In genomic region chr12:53217049-53217929, GRCh38 we compare ENCODE assay signal across 8 cellular contexts. TPM values are rescaled to one million over a fixed set of nuclear protein-coding genes. Genes with fewer than 3 reads are reported as not detected.
A peak's percentile ranks its signal among the peaks of the same experiment; 100 is the strongest.
DNase-seq lines count a peak whose midpoint lies in the region; ATAC-seq and TF ChIP-seq lines count a peak whose summit lies in the region.

No MANE protein-coding gene starts in this region.

- H4K91ac ChIP-seq in trophoblast cell (ENCODE audit: low read depth, low read length) = no peak overlapping the region

- no peak overlapping the region for H3K23ac ChIP-seq in trophoblast cell (ENCODE audit: low read length)

- peaks cover 10% of the 10 kb centered on the region for H3K79me1 ChIP-seq in trophoblast cell (ENCODE audit: low read length)

- H4K8ac ChIP-seq in trophoblast cell (ENCODE audit: low read depth, low read length) = no peak overlapping the region

- no peak overlapping the region for H2BK120ac ChIP-seq in trophoblast cell (ENCODE audit: insufficient read depth, low read length, poor library complexity)

- no peak overlapping the region for H4K12ac ChIP-seq in trophoblast cell (ENCODE audit: low read depth, low read length)

- H2BK12ac ChIP-seq in trophoblast cell (ENCODE audit: low read length) = peak overlapping the region; percentile 11

- WGBS in esophagus squamous epithelium, 2 donors = 30 to 36% methylated on average over 12 to 13 of the region's 20 CpGs
- no CpG with 5 or more reads among the region's 20 CpGs for WGBS in trophoblast cell (ENCODE audit: extremely low coverage, insufficient coverage, insufficient read length)

- DNase-seq in GF-D8 (lab: John Stamatoyannopoulos, UW) (peak; percentile 64), T-helper 17 cell (no peak), esophagus squamous epithelium (lab: John Stamatoyannopoulos, UW) (no peak), trophoblast cell (peak in 1 of 2 donors; percentile 18), inferior parietal cortex (ENCODE audit: extremely low spot score) (no peak), NCI-H1436 treated with DMSO at 0.1 percent for 48 hours (lab: John Stamatoyannopoulos, UW) (no peak), NCI-H1930 (lab: John Stamatoyannopoulos, UW) (no peak)

- H2AK5ac ChIP-seq in trophoblast cell (ENCODE audit: low read length) = peak overlapping the region; percentile 44

- TF ChIP-seq CTCF in esophagus squamous epithelium (IDR thresholded peaks at IDR 0.05) = no peak

- no peak overlapping the region for H3K18ac ChIP-seq in trophoblast cell (ENCODE audit: low read length)

- intact Hi-C loops in esophagus squamous epithelium (cut with DNase I) = loop anchor here (5.0 kb wide), 1 partner anchor 35 kb away; a partner anchor contains a TSS

- H3K27ac ChIP-seq in esophagus squamous epithelium = peak overlapping the region; percentile 97 to 100 (median 99)
- no peak overlapping the region for H3K27ac ChIP-seq in trophoblast cell (ENCODE audit: low read depth, low read length)

- peak overlapping the region; percentile 19 for H3K14ac ChIP-seq in trophoblast cell (ENCODE audit: low read length)

- H3K4me3 ChIP-seq in esophagus squamous epithelium = peak overlapping the region in 3 of 4 donors; percentile 69 to 82 (median 74)
- H3K4me3 ChIP-seq in trophoblast cell (ENCODE audit: low read depth, low read length) = no peak overlapping the region

- H2AFZ ChIP-seq in trophoblast cell (ENCODE audit: insufficient read depth, low read length, poor library complexity) = no peak overlapping the region

- H2BK5ac ChIP-seq in trophoblast cell (ENCODE audit: low read depth, low read length, poor library complexity) = no peak overlapping the region

- H3K9ac ChIP-seq in trophoblast cell (ENCODE audit: low read length) = no peak overlapping the region

- H3K9me3 ChIP-seq in T-helper 17 cell (ENCODE audit: control insufficient read depth, low read length, poor library complexity, severe bottlenecking) = no peaks in the 10 kb centered on the region
- H3K9me3 ChIP-seq in esophagus squamous epithelium = no peaks in the 10 kb centered on the region
- H3K9me3 ChIP-seq in trophoblast cell (ENCODE audit: insufficient read depth, low read depth, low read length) = peaks cover 2% of the 10 kb centered on the region

- peaks cover 4% of the 10 kb centered on the region for H3K79me2 ChIP-seq in trophoblast cell (ENCODE audit: control insufficient read depth, insufficient read depth, low read length, poor library complexity)

- no peak for TF ChIP-seq POLR2A in esophagus squamous epithelium (IDR thresholded peaks at IDR 0.05)

- no peaks in the 10 kb centered on the region for H3K27me3 ChIP-seq in esophagus squamous epithelium
- peaks cover 2% of the 10 kb centered on the region for H3K27me3 ChIP-seq in trophoblast cell (ENCODE audit: insufficient read depth, low read length)

- peaks cover 61% of the 10 kb centered on the region for H3K4me1 Mint-ChIP-seq in T-helper 17 cell

- H3K4me3 Mint-ChIP-seq in T-helper 17 cell = peak overlapping the region; percentile 100

- H3K4me2 ChIP-seq in trophoblast cell (ENCODE audit: low read length) = no peak overlapping the region

- no peak overlapping the region for H3K4ac ChIP-seq in trophoblast cell (ENCODE audit: low read depth, low read length)

- H3K36me3 Mint-ChIP-seq in T-helper 17 cell (ENCODE audit: low read depth) = peaks cover 6% of the 10 kb centered on the region

- H3K4me1 ChIP-seq in esophagus squamous epithelium (peaks cover 40 to 92% (median 49%) of the 10 kb centered on the region in 3 donors), trophoblast cell (ENCODE audit: control insufficient read depth in 1 of 2, insufficient read depth in 2 of 2, low read length in 2 of 2) (peaks cover 8 to 22% of the 10 kb centered on the region in 2 experiments)

- ATAC-seq in T-helper 17 cell = no peak
- ATAC-seq in HG03439 (IDR thresholded peaks at IDR 0.05; ENCODE audit: unreplicated experiment) = no peak

- no peaks in the 10 kb centered on the region for H3K27me3 Mint-ChIP-seq in T-helper 17 cell

- H3K27ac Mint-ChIP-seq in T-helper 17 cell = peak overlapping the region; percentile 99

- H3K36me3 ChIP-seq in esophagus squamous epithelium = peaks cover 23 to 44% (median 28%) of the 10 kb centered on the region in 3 donors
- peaks cover 18 to 22% of the 10 kb centered on the region in 2 experiments for H3K36me3 ChIP-seq in trophoblast cell (ENCODE audit: control insufficient read depth in 1 of 2, insufficient read depth in 2 of 2, low read length in 2 of 2)

RNA-seq across cellular contexts. Expression of gene ITGB7, which starts 10.2 kb away (rescaled TPM):
- total RNA-seq in T-helper 17 cell = 100 to 1,000 TPM; 306 to 367 TPM
- 1 to 10 TPM; 4.2 to 7.2 (median 5.9) TPM for total RNA-seq in esophagus squamous epithelium
- 0.11 and 0.12 TPM in 2 replicates for polyA plus RNA-seq in trophoblast cell (2013)

RNA-seq across cellular contexts. Expression of gene RARG, which starts 14.7 kb away (rescaled TPM):
- total RNA-seq in T-helper 17 cell (10 to 100 TPM; 57.6 to 57.8 TPM), esophagus squamous epithelium (100 to 1,000 TPM in 3 of 4 donors, 10 to 100 TPM in 1; 98.0 to 171 (median 125) TPM)
- 9.8 and 10.0 TPM in 2 replicates for polyA plus RNA-seq in trophoblast cell (2013)

RNA-seq across cellular contexts. Expression of gene CSAD, which starts 36.6 kb away (rescaled TPM):
- total RNA-seq in T-helper 17 cell (10 to 100 TPM; 57.2 to 61.0 TPM), esophagus squamous epithelium (10 to 100 TPM; 11.4 to 30.5 (median 15.7) TPM)
- polyA plus RNA-seq in trophoblast cell (2013) = 8.8 and 9.2 TPM in 2 replicates

RNA-seq across cellular contexts. Expression of gene ZNF740, which starts 36.8 kb away (rescaled TPM):
- 10 to 100 TPM; 24.3 to 34.6 TPM for total RNA-seq in T-helper 17 cell
- 10 to 100 TPM in 2 of 4 donors, 1 to 10 TPM in 2; 6.9 to 21.2 (median 9.8) TPM for total RNA-seq in esophagus squamous epithelium
- polyA plus RNA-seq in trophoblast cell (2013) = 7.0 and 7.6 TPM in 2 replicates

RNA-seq across cellular contexts. Expression of gene ESPL1, which starts 50.8 kb away (rescaled TPM):
- total RNA-seq in T-helper 17 cell (under 1 TPM; 0.30 to 0.83 TPM), esophagus squamous epithelium (10 to 100 TPM; 32.2 to 85.6 (median 48.0) TPM)
- 12.8 and 13.8 TPM in 2 replicates for polyA plus RNA-seq in trophoblast cell (2013)

Comparison
In these comparisons a context has a peak if more than half of its experiments do, and no peak if none do; other contexts are left out.
1. RNA of gene ITGB7, which starts 10.2 kb away (total RNA-seq): 306 to 367 TPM in T-helper 17 cell; 4.2 to 7.2 TPM in esophagus squamous epithelium; every median in the first group is over 10 times any median in the second.